In the genomic region with DNA sequence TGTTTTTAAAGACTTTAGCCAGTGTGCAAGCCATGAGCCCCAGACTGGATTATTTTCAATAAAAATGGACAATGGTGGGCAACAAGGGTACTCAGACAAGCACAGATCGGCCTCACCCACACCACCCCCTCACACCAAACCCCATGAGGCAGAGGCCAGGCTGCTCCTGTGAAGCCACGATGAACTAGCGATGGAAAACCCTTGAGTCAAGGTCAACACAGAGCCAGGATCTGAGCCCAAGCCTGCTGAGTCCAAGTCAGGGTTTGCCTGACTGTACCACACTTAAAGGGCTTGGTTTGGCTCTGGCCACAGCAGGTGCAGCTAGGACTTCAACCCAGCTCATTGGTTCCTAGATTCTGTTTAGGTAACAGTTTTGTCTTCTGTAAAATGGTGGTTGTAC, we compare ENCODE assay signal across 28 cellular contexts.
"Had no signal": no experiment of that assay in that cellular context is flagged by ENCODE, and none has a peak within 500 bp of the region (broad histone marks: within the 10 kb centered on the region; RNA-seq: fewer than 3 reads in every experiment).

No MANE protein-coding gene starts in this region.

- H3K27ac Mint-ChIP-seq: activated CD4-positive, alpha-beta memory T cell treated with anti-CD3 and anti-CD28 coated beads for 36 hours; activated CD4-positive, alpha-beta T cell treated with anti-CD3 and anti-CD28 coated beads, Interleukin-2, amount 10 ng/mL, durations not matched to agents 24 days and 14 days; activated T-helper 1 cell treated with anti-CD3 and anti-CD28 coated beads, Interleukin-12 subunit alpha, Interleukin-12 subunit beta, Interleukin-2, Interleukin-4 antibody, amounts not matched to agents 30 ng/mL and 10 ng/mL and 1 ng/mL, durations not matched to agents 14 hours and 24 hours and 36 hours; effector memory CD8-positive, alpha-beta T cell; T-helper 1 cell treated with Interleukin-12 subunit alpha and Interleukin-12 subunit beta and Interleukin-4 antibody, amounts not matched to agents 30 μg/mL and 1 μg/mL, for 36 hours had no signal

- H3K4me3 ChIP-seq: breast epithelium, colonic mucosa, gastroesophageal sphincter, left lung, mucosa of descending colon, ovary, prostate gland, testis, transverse colon had no signal

- H3K27me3 Mint-ChIP-seq: activated CD4-positive, alpha-beta memory T cell treated with anti-CD3 and anti-CD28 coated beads for 36 hours; activated CD4-positive, alpha-beta T cell treated with anti-CD3 and anti-CD28 coated beads, Interleukin-2, amount 10 ng/mL, durations not matched to agents 24 days and 14 days; central memory CD8-positive, alpha-beta T cell; effector memory CD8-positive, alpha-beta T cell had no signal

- H3K4me1 Mint-ChIP-seq: activated CD4-positive, alpha-beta T cell treated with anti-CD3 and anti-CD28 coated beads, Interleukin-2, amount 10 ng/mL, durations not matched to agents 24 days and 14 days had no signal

- H3K9me3 ChIP-seq: colonic mucosa, ovary, prostate gland, testis had no signal

- DNase-seq: activated CD4-positive, alpha-beta memory T cell treated with anti-CD3 and anti-CD28 coated beads for 36 hours; activated CD4-positive, alpha-beta T cell treated with anti-CD3 and anti-CD28 coated beads, Interleukin-2, amount 10 ng/mL, durations not matched to agents 24 days and 14 days; activated CD8-positive, alpha-beta memory T cell treated with anti-CD3 and anti-CD28 coated beads, Interleukin-2, amount 50 U/mL, for 4 hours; activated gamma-delta T cell; activated naive CD4-positive, alpha-beta T cell treated with anti-CD3 and anti-CD28 coated beads, Interleukin-2, amount 50 U/mL, for 16 hours; activated T-cell treated with anti-CD3 and anti-CD28 coated beads, Interleukin-2, amount 50 U/mL, for 1 hour; amniotic stem cell; colonic mucosa; effector memory CD8-positive, alpha-beta T cell; stimulated activated CD4-positive, alpha-beta T cell treated with anti-CD3 and anti-CD28 coated beads, Interleukin-15, amount 100 ng/mL, for 24 hours; stimulated activated CD4-positive, alpha-beta T cell treated with anti-CD3 and anti-CD28 coated beads, Interleukin-2, amount 100 ng/mL, for 24 hours; stimulated activated naive CD4-positive, alpha-beta T cell; SW 1271; T1000; transverse colon had no signal

- H3K36me3 ChIP-seq: breast epithelium, colonic mucosa, ovary, prostate gland had no signal

- H3K27ac ChIP-seq: breast epithelium, colonic mucosa, gastroesophageal sphincter, left lung, ovary, prostate gland, testis, transverse colon, WERI-Rb-1 had no signal

- H3K4me3 Mint-ChIP-seq: activated CD4-positive, alpha-beta memory T cell treated with anti-CD3 and anti-CD28 coated beads for 36 hours; activated CD4-positive, alpha-beta T cell treated with anti-CD3 and anti-CD28 coated beads, Interleukin-2, amount 10 ng/mL, durations not matched to agents 24 days and 14 days; activated T-helper 1 cell treated with anti-CD3 and anti-CD28 coated beads, Interleukin-12 subunit alpha, Interleukin-12 subunit beta, Interleukin-2, Interleukin-4 antibody, amounts not matched to agents 30 ng/mL and 10 ng/mL and 1 ng/mL, durations not matched to agents 14 hours and 24 hours and 36 hours; central memory CD8-positive, alpha-beta T cell; effector memory CD8-positive, alpha-beta T cell; nephron; T-helper 1 cell treated with Interleukin-12 subunit alpha and Interleukin-12 subunit beta and Interleukin-4 antibody, amounts not matched to agents 30 μg/mL and 1 μg/mL, for 36 hours had no signal

- H3K27me3 ChIP-seq: breast epithelium, colonic mucosa, gastroesophageal sphincter, left lung, ovary, testis, transverse colon had no signal

- H3K9me3 Mint-ChIP-seq: effector memory CD8-positive, alpha-beta T cell had no signal

- ATAC-seq: activated CD4-positive, CD25-positive, alpha-beta regulatory T cell treated with anti-CD3 and anti-CD28 coated beads, Interleukin-2, amount 50 U/mL, for 24 hours; effector memory CD8-positive, alpha-beta T cell; gastroesophageal sphincter had no signal

- H3K4me1 ChIP-seq: breast epithelium, colonic mucosa, gastroesophageal sphincter, left lung, prostate gland, testis, transverse colon had no signal
